8 cellular contexts compared by ENCODE assay signal in genomic region chr2:210873631-210874030, GRCh38.
"Had no signal": no experiment of that assay in that cellular context is flagged by ENCODE, and none has a peak within 500 bp of the region (broad histone marks: within the 10 kb centered on the region; RNA-seq: fewer than 3 reads in every experiment).

No MANE protein-coding gene starts in this region.

- H3K36me3 Mint-ChIP-seq: naive B cell had no signal

- ATAC-seq: activated CD8-positive, alpha-beta T cell treated with anti-CD3 and anti-CD28 coated beads, Interleukin-2, amount 10 ng/mL, durations not matched to agents 7 days and 5 days; heart right ventricle had no signal

- H3K4me3 Mint-ChIP-seq: activated CD8-positive, alpha-beta T cell treated with anti-CD3 and anti-CD28 coated beads, Interleukin-2, amount 10 ng/mL, durations not matched to agents 7 days and 5 days; activated naive CD4-positive, alpha-beta T cell treated with anti-CD3 and anti-CD28 coated beads for 36 hours; naive B cell had no signal

- H3K27me3 Mint-ChIP-seq: naive B cell had no signal

- H3K9me3 ChIP-seq: heart right ventricle had no signal

- H3K27ac Mint-ChIP-seq: activated CD8-positive, alpha-beta T cell treated with anti-CD3 and anti-CD28 coated beads, Interleukin-2, amount 10 ng/mL, durations not matched to agents 7 days and 5 days; activated naive CD4-positive, alpha-beta T cell treated with anti-CD3 and anti-CD28 coated beads for 36 hours; naive B cell had no signal

- DNase-seq: activated CD4-positive, alpha-beta T cell treated with anti-CD3 and anti-CD28 coated beads for 4 hours; activated CD8-positive, alpha-beta memory T cell treated with anti-CD3 and anti-CD28 coated beads, Interleukin-2, amount 50 U/mL, for 48 hours; activated CD8-positive, alpha-beta T cell treated with anti-CD3 and anti-CD28 coated beads, Interleukin-2, amount 10 ng/mL, durations not matched to agents 7 days and 5 days; activated naive CD4-positive, alpha-beta T cell treated with anti-CD3 and anti-CD28 coated beads for 36 hours; foreskin melanocyte; heart right ventricle; naive B cell; posterior cingulate gyrus had no signal

- H3K27me3 ChIP-seq: heart right ventricle had no signal

- H3K36me3 ChIP-seq: heart right ventricle had no signal

- H3K4me3 ChIP-seq: heart right ventricle had no signal

- H3K4me1 ChIP-seq: heart right ventricle had no signal

- H3K27ac ChIP-seq: heart right ventricle had no signal
